23 cellular contexts compared by ENCODE assay signal in genomic region chr11:37978647-37979046, GRCh38.
"Had no signal": no experiment of that assay in that cellular context is flagged by ENCODE, and none has a peak within 500 bp of the region (broad histone marks: within the 10 kb centered on the region; RNA-seq: fewer than 3 reads in every experiment).

No MANE protein-coding gene starts in this region.

- FAIRE-seq: urothelium cell line had no signal

- H3K4me1 ChIP-seq: adrenal gland, esophagus squamous epithelium, left lung, prostate gland, stomach, suprapubic skin, tibial nerve had no signal

- H3K36me3 ChIP-seq: adrenal gland, esophagus squamous epithelium, left lung, neutrophil, ovary, prostate gland, stomach, suprapubic skin, tibial nerve had no signal

- H3K4me3 ChIP-seq: adrenal gland, dorsolateral prefrontal cortex, esophagus squamous epithelium, left lung, ovary, prostate gland, stomach, suprapubic skin, tibial nerve had no signal

- H3K27me3 ChIP-seq: adrenal gland, dorsolateral prefrontal cortex, esophagus squamous epithelium, left lung, neutrophil, ovary, stomach, suprapubic skin, tibial nerve had no signal

- ATAC-seq: effector memory CD8-positive, alpha-beta T cell; left lung; right cardiac atrium; stimulated activated effector memory CD8-positive, alpha-beta T cell treated with anti-CD3 and anti-CD28 coated beads, Interleukin-12 subunit alpha, Interleukin-12 subunit beta, amount 100 ng/mL, for 72 hours; WTC11 had no signal

- DNase-seq: activated CD8-positive, alpha-beta memory T cell treated with anti-CD3 and anti-CD28 coated beads for 24 hours; activated CD8-positive, alpha-beta memory T cell treated with anti-CD3 and anti-CD28 coated beads, Interleukin-2, amount 50 U/mL, for 4 hours; activated naive CD4-positive, alpha-beta T cell; activated T-cell treated with anti-CD3 and anti-CD28 coated beads, Interleukin-2, amount 50 U/mL, for 24 hours; adrenal gland; dorsolateral prefrontal cortex; effector memory CD8-positive, alpha-beta T cell; esophagus squamous epithelium; kidney; left lung; ovary; right cardiac atrium; stimulated activated CD4-positive, alpha-beta T cell treated with anti-CD3 and anti-CD28 coated beads, Interleukin-12 subunit alpha, Interleukin-12 subunit beta, amount 100 ng/mL, for 4 hours; stimulated activated CD4-positive, alpha-beta T cell treated with anti-CD3 and anti-CD28 coated beads, Interleukin-1b, Interleukin-23, amount 100 ng/mL, for 48 hours; stomach; T1000 had no signal

- H3K9me3 ChIP-seq: adrenal gland, esophagus squamous epithelium, left lung, neutrophil, ovary, prostate gland, stomach, suprapubic skin, tibial nerve had no signal

- H3K27ac ChIP-seq: adrenal gland, dorsolateral prefrontal cortex, esophagus squamous epithelium, left lung, neutrophil, ovary, prostate gland, stomach, suprapubic skin, tibial nerve had no signal
